Comparison of ENCODE assay signal across 10 cellular contexts in the genomic region with DNA sequence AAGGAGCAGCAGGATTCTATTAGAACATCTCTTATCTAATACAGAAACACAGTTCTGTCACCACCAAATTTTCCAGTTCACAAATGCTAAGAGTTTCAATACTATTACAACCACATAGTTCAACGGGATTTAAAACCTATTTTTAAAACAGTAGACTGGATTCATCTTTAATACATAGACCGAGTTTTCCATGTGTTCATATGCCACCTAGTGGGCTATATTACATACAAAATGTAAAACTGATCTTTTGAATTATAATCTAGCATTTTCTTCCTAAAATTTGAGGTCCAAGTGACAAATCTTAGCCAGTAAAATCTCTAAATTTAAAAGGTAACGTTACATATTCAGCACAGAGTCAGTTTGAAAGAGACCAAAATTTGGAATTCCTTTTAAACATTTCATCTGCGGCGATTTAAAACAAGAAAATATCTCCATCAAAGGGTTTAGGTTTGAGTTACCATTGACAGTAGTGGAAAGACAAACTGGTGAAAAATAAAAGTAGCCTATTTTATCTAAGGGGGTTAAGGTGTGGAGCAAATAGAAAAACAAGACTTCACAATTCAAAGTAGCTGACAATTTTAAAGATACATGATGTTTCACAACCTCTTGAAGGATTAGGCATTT.
DNase-seq lines count a peak whose midpoint lies in the region; ATAC-seq and TF ChIP-seq lines count a peak whose summit lies in the region.
"Had no signal": no experiment of that assay in that cellular context is flagged by ENCODE, and none has a peak within 500 bp of the region (broad histone marks: within the 10 kb centered on the region; RNA-seq: fewer than 3 reads in every experiment).

No MANE protein-coding gene starts in this region.

- H3K4me3 ChIP-seq in AG04450 (ENCODE audit: low read depth, low read length) (no peak overlapping the region), adrenal gland (no peak overlapping the region)
- H3K4me3 ChIP-seq: SK-N-MC had no signal

- ATAC-seq in GM18870 (IDR thresholded peaks at IDR 0.05; ENCODE audit: unreplicated experiment) = no peak

- 39 to 46% (median 43%) methylated on average over 5 of the region's 5 CpGs for WGBS in adrenal gland, 4 donors

- H3K27ac ChIP-seq in AG04450 (ENCODE audit: low read depth, low read length) (no peak overlapping the region), adrenal gland (no peak overlapping the region)
- H3K27ac ChIP-seq: neutrophil, SK-N-MC had no signal

- no peak for DNase-seq in AG04450 (ENCODE audit: low read depth, low spot score)
- peak; percentile 6 for DNase-seq in HuH-7 (ENCODE audit: low spot score)
- DNase-seq in adrenal gland = no peak
- DNase-seq in kidney glomerular epithelial cell (lab: John Stamatoyannopoulos, UW) = peak; percentile 15
- DNase-seq in UCSD-AML1 (lab: John Stamatoyannopoulos, UW; ENCODE audit: unreplicated experiment) = no peak
- DNase-seq in activated naive CD4-positive, alpha-beta T cell treated with anti-CD3 and anti-CD28 coated beads for 36 hours = no peak
- DNase-seq in NCI-H128 (lab: John Stamatoyannopoulos, UW; ENCODE audit: unreplicated experiment) = no peak

- H3K36me3 Mint-ChIP-seq in activated naive CD4-positive, alpha-beta T cell treated with anti-CD3 and anti-CD28 coated beads for 36 hours (ENCODE audit: low read depth) = no peaks in the 10 kb centered on the region

- no peak overlapping the region for H3K27ac Mint-ChIP-seq in activated naive CD4-positive, alpha-beta T cell treated with anti-CD3 and anti-CD28 coated beads for 36 hours

- H3K4me3 Mint-ChIP-seq in activated naive CD4-positive, alpha-beta T cell treated with anti-CD3 and anti-CD28 coated beads for 36 hours = no peak overlapping the region

- no peaks in the 10 kb centered on the region for H3K4me1 ChIP-seq in adrenal gland (replicated peaks in 1 of 2)

- H3K4me1 Mint-ChIP-seq in activated naive CD4-positive, alpha-beta T cell treated with anti-CD3 and anti-CD28 coated beads for 36 hours (ENCODE audit: low read depth) = no peaks in the 10 kb centered on the region

- no peaks in the 10 kb centered on the region for H3K27me3 Mint-ChIP-seq in activated naive CD4-positive, alpha-beta T cell treated with anti-CD3 and anti-CD28 coated beads for 36 hours (ENCODE audit: low read depth)

- no peaks in the 10 kb centered on the region for H3K27me3 ChIP-seq in AG04450 (ENCODE audit: control insufficient read depth, insufficient read depth, low read length)
- H3K27me3 ChIP-seq in adrenal gland = no peaks in the 10 kb centered on the region
- H3K27me3 ChIP-seq: neutrophil had no signal

- no peaks in the 10 kb centered on the region for H3K9me3 Mint-ChIP-seq in activated naive CD4-positive, alpha-beta T cell treated with anti-CD3 and anti-CD28 coated beads for 36 hours

- H3K9me3 ChIP-seq in AG04450 (ENCODE audit: control insufficient read depth, insufficient read depth, low read length) (no peaks in the 10 kb centered on the region), adrenal gland (replicated peaks in 1 of 3) (no peaks in the 10 kb centered on the region)
- H3K9me3 ChIP-seq: neutrophil had no signal

- TF ChIP-seq CTCF in AG04450 (IDR thresholded peaks at IDR 0.05; ENCODE audit: low read depth, low read length) (peak; percentile 17; the same call in 1 of the 2 replicates), adrenal gland (IDR thresholded peaks at IDR 0.05) (peak; percentile 40 to 67 (median 54))

- intact Hi-C loops in adrenal gland (cut with DNase I) = loop anchor here (5.0 to 10.0 kb wide), 2 partner anchors 508 to 511 kb away; no protein-coding TSS in a partner anchor
- intact Hi-C loops in activated naive CD4-positive, alpha-beta T cell treated with anti-CD3 and anti-CD28 coated beads for 36 hours (cut with micrococcal nuclease) = loop anchor here (1.0 kb wide), 1 partner anchor 509 kb away; no protein-coding TSS in a partner anchor

- CTCF ChIA-PET in AG04450 (lab: Charles Lee) = interaction anchor here (0.6 to 1.8 kb wide), 6 partner anchors 17 to 659 kb away, joined by 3 to 17 read pairs (median 4); no protein-coding TSS in a partner anchor
- CTCF ChIA-PET in activated naive CD4-positive, alpha-beta T cell treated with anti-CD3 and anti-CD28 coated beads for 36 hours (lab: Charles Lee) = no interaction called here

- POLR2A ChIA-PET in AG04450 (lab: Yijun Ruan, JAX) = no interaction called here

- no peaks in the 10 kb centered on the region for H3K36me3 ChIP-seq in adrenal gland (replicated peaks in 1 of 2)
- H3K36me3 ChIP-seq: neutrophil had no signal

- no peak for TF ChIP-seq POLR2A in adrenal gland (IDR thresholded peaks at IDR 0.05)

Comparison
In these comparisons a context has a peak if more than half of its experiments do, and no peak if none do; other contexts are left out.
1. DNase-seq: peak in HuH-7 (single experiment) and kidney glomerular epithelial cell (single experiment); none in AG04450 (single experiment), adrenal gland (0 of 7), UCSD-AML1 (single experiment), activated naive CD4-positive, alpha-beta T cell treated with anti-CD3 and anti-CD28 coated beads for 36 hours (single experiment) and NCI-H128 (single experiment).